ENCODE assay signal across 28 cellular contexts in the genomic region with DNA sequence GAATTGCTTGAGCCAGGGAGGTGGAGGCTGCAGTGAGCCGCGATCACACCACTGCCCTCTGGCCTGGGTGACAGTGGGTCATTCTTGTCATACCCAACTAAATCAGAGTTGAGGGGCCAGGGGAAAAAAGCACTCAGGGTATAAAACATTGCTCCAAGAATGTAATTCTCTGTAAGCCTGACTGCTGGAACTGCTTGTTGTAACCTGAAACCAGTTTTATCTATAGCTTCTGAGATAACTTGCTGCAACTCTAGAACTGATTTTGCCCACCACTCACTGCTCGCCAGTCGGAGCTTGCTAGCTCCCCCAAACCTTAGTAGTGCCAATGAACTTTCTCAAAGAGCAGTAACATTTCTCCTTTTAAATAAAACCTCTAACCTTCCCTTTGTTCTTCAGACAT.
"Had no signal": no experiment of that assay in that cellular context is flagged by ENCODE, and none has a peak within 500 bp of the region (broad histone marks: within the 10 kb centered on the region; RNA-seq: fewer than 3 reads in every experiment).

No MANE protein-coding gene starts in this region.

- H3K27me3 Mint-ChIP-seq: memory B cell; naive thymus-derived CD4-positive, alpha-beta T cell had no signal

- H3K4me2 ChIP-seq: neural progenitor cell, smooth muscle cell had no signal

- H3K27ac Mint-ChIP-seq: immature natural killer cell; memory B cell; naive thymus-derived CD4-positive, alpha-beta T cell; neural progenitor cell; stimulated activated effector memory CD8-positive, alpha-beta T cell treated with anti-CD3 and anti-CD28 coated beads, Interleukin-12 subunit alpha, Interleukin-12 subunit beta, amount 100 ng/mL, for 72 hours had no signal

- DNase-seq: cerebellar nuclear complex; dorsolateral prefrontal cortex; effector CD4-positive, alpha-beta T cell; hypothalamus; immature natural killer cell; midbrain; naive thymus-derived CD4-positive, alpha-beta T cell; retina; stimulated activated CD4-positive, alpha-beta T cell treated with anti-CD3 and anti-CD28 coated beads, Interleukin-12 subunit alpha, Interleukin-12 subunit beta, amount 100 ng/mL, for 4 hours; stimulated activated CD4-positive, alpha-beta T cell treated with anti-CD3 and anti-CD28 coated beads, Interleukin-1b, Interleukin-23, amount 100 ng/mL, for 48 hours; stimulated activated CD4-positive, alpha-beta T cell treated with anti-CD3 and anti-CD28 coated beads, Interleukin-4, amount 100 ng/mL, for 24 hours; stimulated activated naive CD4-positive, alpha-beta T cell treated with Interleukin-2 at 50 U/mL for 16 hours; stomach; thyroid gland; trophoblast cell had no signal

- H3K27ac ChIP-seq: dorsolateral prefrontal cortex, neural progenitor cell, stomach, thyroid gland, vagina had no signal

- H3K9ac ChIP-seq: neural progenitor cell had no signal

- ATAC-seq: esophagus mucosa; left lobe of liver; naive thymus-derived CD4-positive, alpha-beta T cell; sciatic nerve; stimulated activated effector memory CD8-positive, alpha-beta T cell treated with anti-CD3 and anti-CD28 coated beads, Interleukin-12 subunit alpha, Interleukin-12 subunit beta, amount 100 ng/mL, for 72 hours had no signal

- H3K27me3 ChIP-seq: dorsolateral prefrontal cortex, neural progenitor cell, stomach, thyroid gland, vagina had no signal

- FAIRE-seq: colon, frontal cortex, keratinocyte had no signal

- H2AFZ ChIP-seq: neural progenitor cell had no signal

- H3K4me1 ChIP-seq: neural progenitor cell, stomach, thyroid gland, vagina had no signal

- H3K4me3 Mint-ChIP-seq: immature natural killer cell; memory B cell; naive thymus-derived CD4-positive, alpha-beta T cell; nephron; neural progenitor cell; stimulated activated effector memory CD8-positive, alpha-beta T cell treated with anti-CD3 and anti-CD28 coated beads, Interleukin-12 subunit alpha, Interleukin-12 subunit beta, amount 100 ng/mL, for 72 hours had no signal

- H3K4me3 ChIP-seq: dorsolateral prefrontal cortex, lung, neural progenitor cell, smooth muscle cell, stomach, thyroid gland, vagina had no signal

- H3K9me3 Mint-ChIP-seq: immature natural killer cell; memory B cell; naive thymus-derived CD4-positive, alpha-beta T cell; stimulated activated effector memory CD8-positive, alpha-beta T cell treated with anti-CD3 and anti-CD28 coated beads, Interleukin-12 subunit alpha, Interleukin-12 subunit beta, amount 100 ng/mL, for 72 hours had no signal

- H3K9me3 ChIP-seq: stomach, thyroid gland, vagina had no signal

- H3K4me1 Mint-ChIP-seq: immature natural killer cell; memory B cell; neural progenitor cell; stimulated activated effector memory CD8-positive, alpha-beta T cell treated with anti-CD3 and anti-CD28 coated beads, Interleukin-12 subunit alpha, Interleukin-12 subunit beta, amount 100 ng/mL, for 72 hours had no signal
